ENCODE assay signal across 8 cellular contexts in the genomic region with DNA sequence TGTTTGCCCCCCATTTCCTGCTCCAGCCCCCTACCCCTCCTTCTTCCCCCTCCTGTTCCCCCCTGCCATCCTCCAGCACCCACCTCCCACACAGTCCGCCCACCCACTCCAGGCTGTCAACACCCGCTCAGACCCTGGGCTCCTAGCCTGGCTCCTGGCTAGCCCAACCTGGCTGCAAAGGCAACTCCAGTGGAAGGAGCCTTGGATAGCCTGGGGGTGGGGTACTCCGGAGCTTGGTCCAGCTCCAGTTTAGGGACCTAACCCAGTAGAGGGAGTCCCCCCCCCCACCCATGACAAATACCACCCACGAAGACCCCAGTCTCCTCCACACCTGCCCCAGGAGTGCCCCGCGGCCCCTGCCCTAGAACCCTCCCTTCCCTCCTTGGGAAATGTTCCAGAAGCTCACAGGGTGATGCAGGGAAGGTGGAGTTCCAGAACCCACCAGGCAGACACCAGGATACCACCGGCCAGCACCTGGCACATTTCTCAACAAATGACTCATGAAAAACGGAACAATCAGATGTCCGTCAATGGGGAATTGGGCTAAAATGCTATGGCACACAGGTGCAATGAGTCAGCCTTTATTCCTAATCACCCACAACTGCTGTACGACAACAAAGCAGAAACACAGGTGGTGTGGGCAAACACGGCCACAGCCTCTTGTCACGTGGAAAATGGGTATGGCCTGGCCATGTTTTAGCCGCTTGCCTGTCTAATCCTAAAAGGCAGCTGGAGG. TPM values are rescaled to one million over a fixed set of nuclear protein-coding genes. Genes with fewer than 3 reads are reported as not detected.
DNase-seq lines count a peak whose midpoint lies in the region; ATAC-seq and TF ChIP-seq lines count a peak whose summit lies in the region.

No MANE protein-coding gene starts in this region.

- TF ChIP-seq CTCF in foreskin fibroblast (IDR thresholded peaks at IDR 0.05; ENCODE audit: low read depth, low read length) = no peak

- CTCF ChIA-PET in activated naive CD4-positive, alpha-beta T cell treated with anti-CD3 and anti-CD28 coated beads for 36 hours (lab: Charles Lee) = interaction anchor here (1.4 kb wide), 1 partner anchor 12 kb away, joined by 6 read pairs; no protein-coding TSS in a partner anchor

- peak; percentile 29 for ATAC-seq in stimulated activated memory B cell treated with anti-CD40 and anti-IgM and Interleukin-4, amounts not matched to agents 10 μg/mL and 1 μg/mL and 100 μg/mL, for 72 hours
- no peak for ATAC-seq in GM18511 (IDR thresholded peaks at IDR 0.05; ENCODE audit: unreplicated experiment)

- H3K4me3 Mint-ChIP-seq in activated naive CD4-positive, alpha-beta T cell treated with anti-CD3 and anti-CD28 coated beads for 36 hours = peak overlapping the region; percentile 55
- H3K4me3 Mint-ChIP-seq in dendritic cell treated with granulocyte-macrophage colony-stimulating factor and Interleukin-4, amounts not matched to agents 40 ng/mL and 50 ng/mL, for 4 days = peak overlapping the region; percentile 44
- H3K4me3 Mint-ChIP-seq in stimulated activated memory B cell treated with anti-CD40 and anti-IgM and Interleukin-4, amounts not matched to agents 10 μg/mL and 1 μg/mL and 100 μg/mL, for 72 hours = peak overlapping the region; percentile 77

- no peaks in the 10 kb centered on the region for H3K27me3 Mint-ChIP-seq in activated naive CD4-positive, alpha-beta T cell treated with anti-CD3 and anti-CD28 coated beads for 36 hours (ENCODE audit: low read depth)
- H3K27me3 Mint-ChIP-seq in dendritic cell treated with granulocyte-macrophage colony-stimulating factor and Interleukin-4, amounts not matched to agents 40 ng/mL and 50 ng/mL, for 4 days = peaks cover 29% of the 10 kb centered on the region
- H3K27me3 Mint-ChIP-seq in stimulated activated memory B cell treated with anti-CD40 and anti-IgM and Interleukin-4, amounts not matched to agents 10 μg/mL and 1 μg/mL and 100 μg/mL, for 72 hours = no peaks in the 10 kb centered on the region

- intact Hi-C loops in activated naive CD4-positive, alpha-beta T cell treated with anti-CD3 and anti-CD28 coated beads for 36 hours (cut with micrococcal nuclease) = no loop called here
- intact Hi-C loops in dendritic cell treated with granulocyte-macrophage colony-stimulating factor and Interleukin-4, amounts not matched to agents 40 ng/mL and 50 ng/mL, for 4 days (cut with micrococcal nuclease) = no loop called here

- peaks cover 26% of the 10 kb centered on the region for H3K4me1 Mint-ChIP-seq in activated naive CD4-positive, alpha-beta T cell treated with anti-CD3 and anti-CD28 coated beads for 36 hours (ENCODE audit: low read depth)
- H3K4me1 Mint-ChIP-seq in dendritic cell treated with granulocyte-macrophage colony-stimulating factor and Interleukin-4, amounts not matched to agents 40 ng/mL and 50 ng/mL, for 4 days (ENCODE audit: low read depth) = peaks cover 34% of the 10 kb centered on the region
- peaks cover 49% of the 10 kb centered on the region for H3K4me1 Mint-ChIP-seq in stimulated activated memory B cell treated with anti-CD40 and anti-IgM and Interleukin-4, amounts not matched to agents 10 μg/mL and 1 μg/mL and 100 μg/mL, for 72 hours

- H3K36me3 Mint-ChIP-seq in activated naive CD4-positive, alpha-beta T cell treated with anti-CD3 and anti-CD28 coated beads for 36 hours (ENCODE audit: low read depth) = no peaks in the 10 kb centered on the region
- H3K36me3 Mint-ChIP-seq in dendritic cell treated with granulocyte-macrophage colony-stimulating factor and Interleukin-4, amounts not matched to agents 40 ng/mL and 50 ng/mL, for 4 days (ENCODE audit: low read depth) = peaks cover 32% of the 10 kb centered on the region
- H3K36me3 Mint-ChIP-seq in stimulated activated memory B cell treated with anti-CD40 and anti-IgM and Interleukin-4, amounts not matched to agents 10 μg/mL and 1 μg/mL and 100 μg/mL, for 72 hours = no peaks in the 10 kb centered on the region

- no peak overlapping the region for H3K27ac Mint-ChIP-seq in activated naive CD4-positive, alpha-beta T cell treated with anti-CD3 and anti-CD28 coated beads for 36 hours
- no peak overlapping the region for H3K27ac Mint-ChIP-seq in dendritic cell treated with granulocyte-macrophage colony-stimulating factor and Interleukin-4, amounts not matched to agents 40 ng/mL and 50 ng/mL, for 4 days
- H3K27ac Mint-ChIP-seq in stimulated activated memory B cell treated with anti-CD40 and anti-IgM and Interleukin-4, amounts not matched to agents 10 μg/mL and 1 μg/mL and 100 μg/mL, for 72 hours = peak overlapping the region; percentile 74

- no peak overlapping the region for H3K4me3 ChIP-seq in foreskin fibroblast (ENCODE audit: low read depth in 1 of 2, low read length in 2 of 2)

- DNase-seq in activated naive CD4-positive, alpha-beta T cell treated with anti-CD3 and anti-CD28 coated beads for 36 hours = no peak
- no peak for DNase-seq in activated naive CD4-positive, alpha-beta T cell treated with anti-CD3 and anti-CD28 coated beads, Interleukin-2, amount 50 U/mL, for 16 hours
- DNase-seq in NCI-H2196 (lab: John Stamatoyannopoulos, UW; ENCODE audit: unreplicated experiment) (peak; percentile 73), foreskin fibroblast (no peak), NCI-H82 (lab: John Stamatoyannopoulos, UW) (no peak)

- no peaks in the 10 kb centered on the region for H3K9me3 Mint-ChIP-seq in activated naive CD4-positive, alpha-beta T cell treated with anti-CD3 and anti-CD28 coated beads for 36 hours
- H3K9me3 Mint-ChIP-seq in dendritic cell treated with granulocyte-macrophage colony-stimulating factor and Interleukin-4, amounts not matched to agents 40 ng/mL and 50 ng/mL, for 4 days = no peaks in the 10 kb centered on the region
- no peaks in the 10 kb centered on the region for H3K9me3 Mint-ChIP-seq in stimulated activated memory B cell treated with anti-CD40 and anti-IgM and Interleukin-4, amounts not matched to agents 10 μg/mL and 1 μg/mL and 100 μg/mL, for 72 hours

RNA-seq across cellular contexts. Expression of a gene that starts 0.9 kb away (rescaled TPM):
- 10 to 100 TPM; 12.6 to 13.6 TPM for total RNA-seq in activated naive CD4-positive, alpha-beta T cell treated with anti-CD3 and anti-CD28 coated beads for 36 hours
